Comparison of ENCODE assay signal across 26 cellular contexts in the genomic region with DNA sequence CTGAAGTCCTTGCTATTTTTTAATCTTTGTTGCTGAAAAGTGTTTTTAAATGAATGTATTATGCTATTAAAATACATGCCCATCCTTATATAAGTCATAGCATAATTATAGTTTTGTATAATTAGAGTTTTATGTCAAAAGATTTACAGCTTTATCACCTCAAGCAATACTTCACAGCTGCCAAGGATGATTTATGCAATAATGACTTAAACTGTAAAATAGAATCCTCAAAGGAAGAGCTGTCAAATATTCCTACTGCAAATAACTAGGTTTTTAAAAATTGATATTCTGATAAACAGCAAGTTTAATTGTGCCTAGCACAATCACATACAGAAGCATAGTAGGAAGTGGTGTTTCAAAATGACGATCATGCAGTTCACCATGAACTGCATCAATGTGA. TPM values are rescaled to one million over a fixed set of nuclear protein-coding genes. Genes with fewer than 3 reads are reported as not detected.
DNase-seq lines count a peak whose midpoint lies in the region; ATAC-seq, FAIRE-seq and TF ChIP-seq lines count a peak whose summit lies in the region.
"Had no signal": no experiment of that assay in that cellular context is flagged by ENCODE, and none has a peak within 500 bp of the region (broad histone marks: within the 10 kb centered on the region; RNA-seq: fewer than 3 reads in every experiment).

No MANE protein-coding gene starts in this region.

- H4K20me1 ChIP-seq in HepG2 (ENCODE audit: insufficient read depth, low read length): no peaks in the 10 kb centered on the region
- no peaks in the 10 kb centered on the region for H4K20me1 ChIP-seq in neural cell (ENCODE audit: insufficient read depth)
- no peaks in the 10 kb centered on the region for H4K20me1 ChIP-seq in SK-N-SH (ENCODE audit: insufficient read depth)
- H4K20me1 ChIP-seq: BLaER1 treated with 17β-estradiol and CSF1 and Interleukin-3, amounts not matched to agents 10 nM and 100 nM had no signal

- H3K36me3 ChIP-seq in HepG2 (replicated peaks in 1 of 2; ENCODE audit: control insufficient read depth in 1 of 2, insufficient read depth in 2 of 2, low read length in 2 of 2): no peaks in the 10 kb centered on the region
- no peaks in the 10 kb centered on the region for H3K36me3 ChIP-seq in right lobe of liver
- H3K36me3 ChIP-seq in SK-N-MC (ENCODE audit: insufficient read depth, low read length): no peaks in the 10 kb centered on the region
- no peaks in the 10 kb centered on the region for H3K36me3 ChIP-seq in neural cell (ENCODE audit: insufficient read depth, low read length)
- no peaks in the 10 kb centered on the region for H3K36me3 ChIP-seq in SK-N-SH (replicated peaks in 1 of 2; ENCODE audit: control insufficient read depth in 1 of 2, insufficient read depth in 2 of 2, low read length in 1 of 2)
- H3K36me3 ChIP-seq: BE2C; BLaER1 treated with 17β-estradiol and CSF1 and Interleukin-3, amounts not matched to agents 10 nM and 100 nM; HAP-1 had no signal

- ATAC-seq in HepG2: no peak
- ATAC-seq in right lobe of liver: no peak
- ATAC-seq: A549, GM23338 had no signal

- 0% methylated on average over 1 of the region's 1 CpG for WGBS in HepG2 (ENCODE audit: low lambda C conversion rate)
- 0% methylated on average over 1 of the region's 1 CpG for WGBS in right lobe of liver (ENCODE audit: insufficient coverage, low coverage, low lambda C conversion rate, missing lambda C conversion rate)
- 15% methylated on average over 1 of the region's 1 CpG for WGBS in SK-N-SH (ENCODE audit: low lambda C conversion rate)

- TF ChIP-seq POLR2A in HepG2 (IDR thresholded peaks at IDR 0.05; ENCODE audit: insufficient read depth in 1 of 2, low read depth in 2 of 2, low read length in 2 of 2) (no peak), right lobe of liver (IDR thresholded peaks at IDR 0.05) (no peak)

- H3K9ac ChIP-seq in HepG2 (ENCODE audit: insufficient read depth, low read depth, low read length): no peak overlapping the region
- H3K9ac ChIP-seq in SK-N-MC (ENCODE audit: insufficient read length): no peak overlapping the region
- no peak overlapping the region for H3K9ac ChIP-seq in neural cell (ENCODE audit: low read length)
- H3K9ac ChIP-seq in SK-N-SH: no peak overlapping the region
- H3K9ac ChIP-seq: BLaER1 treated with 17β-estradiol and CSF1 and Interleukin-3, amounts not matched to agents 10 nM and 100 nM had no signal

- no peaks in the 10 kb centered on the region for H3K9me3 ChIP-seq in HepG2 (ENCODE audit: low read length)
- H3K9me3 ChIP-seq in right lobe of liver: no peaks in the 10 kb centered on the region
- H3K9me3 ChIP-seq in SK-N-MC (ENCODE audit: low read depth, low read length): no peaks in the 10 kb centered on the region
- no peaks in the 10 kb centered on the region for H3K9me3 ChIP-seq in neural cell (ENCODE audit: low read length)
- H3K9me3 ChIP-seq in SK-N-SH: no peaks in the 10 kb centered on the region
- H3K9me3 ChIP-seq: A549; BE2C; BLaER1 treated with 17β-estradiol and CSF1 and Interleukin-3, amounts not matched to agents 10 nM and 100 nM; HAP-1 had no signal

- TF ChIP-seq RAD21 in HepG2 (CRISPR knock-in tag; IDR thresholded peaks at IDR 0.05): no peak
- TF ChIP-seq RAD21 in neural cell (conservative IDR thresholded peaks at IDR 0.05): no peak
- TF ChIP-seq RAD21 in SK-N-SH (IDR thresholded peaks at IDR 0.05; ENCODE audit: low read length): no peak

- H3F3A ChIP-seq in neural cell (ENCODE audit: insufficient read depth, low read length, poor library complexity, severe bottlenecking): no peaks in the 10 kb centered on the region
- H3F3A ChIP-seq in SK-N-SH (replicated peaks; ENCODE audit: insufficient read depth): no peaks in the 10 kb centered on the region

- H3K4me3 ChIP-seq in HepG2 (replicated peaks in 1 of 3; ENCODE audit: insufficient read depth in 1 of 3, low read depth in 2 of 3, low read length in 3 of 3) (no peak overlapping the region), right lobe of liver (no peak overlapping the region), SK-N-MC (0 out of 2 replicates have a peak overlapping the region, but pooled peaks have one; percentile 15), neural cell (ENCODE audit: low read length) (no peak overlapping the region), SK-N-SH (ENCODE audit: low read depth in 2 of 2, low read length in 1 of 2) (no peak overlapping the region)
- H3K4me3 ChIP-seq: A549; BLaER1 treated with 17β-estradiol and CSF1 and Interleukin-3, amounts not matched to agents 10 nM and 100 nM; GM23338; HAP-1 had no signal

- H2AFZ ChIP-seq in HepG2 (ENCODE audit: low read length) (no peak overlapping the region), neural cell (ENCODE audit: low read depth, low read length) (no peak overlapping the region), SK-N-SH (ENCODE audit: low read depth) (no peak overlapping the region)
- H2AFZ ChIP-seq: GM23338 had no signal

- CTCF ChIA-PET in HepG2 (lab: Yijun Ruan, JAX; ENCODE audit: low intra/inter-chr PET ratio, low total read pairs): no interaction called here
- CTCF ChIA-PET in SK-N-SH (lab: Yijun Ruan, JAX): no interaction called here

- no peaks in the 10 kb centered on the region for H3K9me2 ChIP-seq in neural cell (ENCODE audit: insufficient read depth, low read length)
- H3K9me2 ChIP-seq in SK-N-SH: no peaks in the 10 kb centered on the region

- POLR2A ChIA-PET in HepG2 (lab: Yijun Ruan, JAX) (no interaction called here), SK-N-SH (lab: Yijun Ruan, JAX) (no interaction called here)

- in situ Hi-C loops in HepG2 (cut with HindIII; ENCODE audit: extremely low pct_ligation_motif_present, low pct_unique_long_range_greater_than_20kb): no loop called here

- intact Hi-C loops in HepG2 (cut with micrococcal nuclease; ENCODE audit: unreplicated experiment): no loop called here
- intact Hi-C loops in right lobe of liver (cut with DNase I): no loop called here

- DNase-seq in HepG2 (ENCODE audit: low spot score) (no peak), right lobe of liver (no peak), SK-N-MC (ENCODE audit: low read depth, low spot score) (peak; percentile 35), SK-N-SH (no peak), OCI-M1 (lab: John Stamatoyannopoulos, UW) (no peak)
- DNase-seq: 8988T; ACHN; AML-193; BE2C; CD4-positive, alpha-beta T cell; CD8-positive, alpha-beta memory T cell; DMS 273 treated with DMSO at 0.1 percent for 48 hours; DMS79 treated with DMSO at 0.1 percent for 48 hours; GF-D8; HFFc6 had no signal

- TF ChIP-seq EP300 in HepG2 (IDR thresholded peaks at IDR 0.05; ENCODE audit: low read depth in 2 of 2, low read length in 2 of 2) (no peak), HepG2 (CRISPR knock-in tag; IDR thresholded peaks at IDR 0.05; ENCODE audit: borderline replicate concordance) (no peak), neural cell (conservative IDR thresholded peaks at IDR 0.05; ENCODE audit: poor library complexity, severe bottlenecking) (no peak), SK-N-SH (IDR thresholded peaks at IDR 0.05; ENCODE audit: borderline replicate concordance in 1 of 2, low read depth in 1 of 2, low read length in 1 of 2) (no peak)

- H3K4me1 ChIP-seq in HepG2 (ENCODE audit: insufficient read depth, low read length) (no peaks in the 10 kb centered on the region), right lobe of liver (no peaks in the 10 kb centered on the region), SK-N-SH (ENCODE audit: control insufficient read depth in 1 of 2, insufficient read depth in 2 of 2, low read depth in 1 of 2, low read length in 1 of 2) (no peaks in the 10 kb centered on the region; a peak in 1 of 4 replicates)
- H3K4me1 ChIP-seq: A549; BE2C; BLaER1 treated with 17β-estradiol and CSF1 and Interleukin-3, amounts not matched to agents 10 nM and 100 nM; HAP-1 had no signal

- no peak for TF ChIP-seq CTCF in HepG2 (CRISPR knock-in tag; IDR thresholded peaks at IDR 0.05)
- TF ChIP-seq CTCF in right lobe of liver (IDR thresholded peaks at IDR 0.05): no peak
- TF ChIP-seq CTCF in neural cell (IDR thresholded peaks at IDR 0.05; ENCODE audit: poor library complexity, severe bottlenecking): no peak
- TF ChIP-seq CTCF in SK-N-SH (IDR thresholded peaks at IDR 0.05): no peak

- no peaks in the 10 kb centered on the region for H3K27me3 ChIP-seq in HepG2 (ENCODE audit: control insufficient read depth in 1 of 2, insufficient read depth in 2 of 2, low read length in 2 of 2)
- H3K27me3 ChIP-seq in right lobe of liver: no peaks in the 10 kb centered on the region
- no peaks in the 10 kb centered on the region for H3K27me3 ChIP-seq in neural cell (ENCODE audit: insufficient read depth, low read depth, low read length)
- peaks cover 5% of the 10 kb centered on the region; the same call in 1 of the 2 replicates for H3K27me3 ChIP-seq in SK-N-SH (ENCODE audit: insufficient read depth)
- H3K27me3 ChIP-seq: BE2C; BLaER1 treated with 17β-estradiol and CSF1 and Interleukin-3, amounts not matched to agents 10 nM and 100 nM had no signal

- FAIRE-seq in HepG2 (lab: Jason Lieb, UNC): no peak
- FAIRE-seq: A549, D721Med, GM12891, GM18507, H54 had no signal

- H3K27ac ChIP-seq in HepG2 (ENCODE audit: extremely low read length, insufficient read depth, low read length) (no peak overlapping the region), right lobe of liver (no peak overlapping the region), SK-N-MC (0 out of 2 replicates have a peak overlapping the region, but pooled peaks have one; percentile 55), neural cell (ENCODE audit: low read length) (no peak overlapping the region), SK-N-SH (ENCODE audit: low read depth in 2 of 2, low read length in 1 of 2) (no peak overlapping the region)
- H3K27ac ChIP-seq: A549; BLaER1 treated with 17β-estradiol and CSF1 and Interleukin-3, amounts not matched to agents 10 nM and 100 nM had no signal

- H3K79me2 ChIP-seq in HepG2 (ENCODE audit: insufficient read depth, low read length) (no peaks in the 10 kb centered on the region), neural cell (replicated peaks; ENCODE audit: insufficient read depth, low read length) (peaks cover 14% of the 10 kb centered on the region), SK-N-SH (ENCODE audit: insufficient read depth) (no peaks in the 10 kb centered on the region)

- no peak overlapping the region for H3K4me2 ChIP-seq in HepG2 (ENCODE audit: low read depth, low read length)
- no peak overlapping the region for H3K4me2 ChIP-seq in neural cell (ENCODE audit: low read length)
- no peak overlapping the region for H3K4me2 ChIP-seq in SK-N-SH
- H3K4me2 ChIP-seq: A549; BLaER1 treated with 17β-estradiol and CSF1 and Interleukin-3, amounts not matched to agents 10 nM and 100 nM; GM23338 had no signal

- no TSS peak for BruUV-seq in HepG2 (replicated peaks; lab: Mats Ljungman, UMichigan)

RNA-seq across cellular contexts. Expression of a gene that starts 5.2 kb away (rescaled TPM):
- total RNA-seq in HepG2 (2016; rRNA removed; fragmentation: Illumina TruSeq; extraction: Trizol) (not detected in 2 replicates), right lobe of liver (1 to 10 TPM in 1 of 6 experiments, under 1 TPM in 5; 0.19 to 1.0 (median 0.39) TPM)
- total RNA-seq in HepG2 (2016; cell fraction: cytosol; rRNA removed; fragmentation: Illumina TruSeq; extraction: Trizol; ENCODE audit: low read depth): not detected in 2 replicates
- total RNA-seq in HepG2 (2016; cell fraction: insoluble cytoplasmic fraction; rRNA removed; fragmentation: Illumina TruSeq; extraction: Trizol): not detected in 2 replicates
- total RNA-seq in HepG2 (2016; cell fraction: membrane; rRNA removed; fragmentation: Illumina TruSeq; extraction: Trizol): not detected in 2 replicates
- not detected in 2 replicates for total RNA-seq in HepG2 (2016; cell fraction: nucleus; rRNA removed; fragmentation: Illumina TruSeq; extraction: Trizol)
- polyA plus RNA-seq in HepG2 (2011; rRNA removed) (not detected in 2 replicates), neural cell (5.4 and 6.3 TPM in 2 replicates), SK-N-SH (2012; rRNA removed) (not detected in 2 replicates)
- not detected in 2 replicates for polyA plus RNA-seq in HepG2 (2011; cell fraction: cytosol; rRNA removed)
- not detected in 2 replicates for polyA plus RNA-seq in HepG2 (2011; cell fraction: nucleus; rRNA removed)
- polyA plus RNA-seq in HepG2 (2012): not detected in 2 replicates
- polyA plus RNA-seq in HepG2 (2016; cell fraction: cytosol; fragmentation: Illumina TruSeq; extraction: Trizol; ENCODE audit: low read depth): not detected in 2 replicates
- polyA plus RNA-seq in HepG2 (2016; cell fraction: insoluble cytoplasmic fraction; fragmentation: Illumina TruSeq; extraction: Trizol; ENCODE audit: low read depth): not detected in 2 replicates
- polyA plus RNA-seq in HepG2 (2016; cell fraction: membrane; fragmentation: Illumina TruSeq; extraction: Trizol; ENCODE audit: low read depth): not detected in 2 replicates
- not detected in 2 replicates for polyA plus RNA-seq in HepG2 (2016; cell fraction: nucleus; fragmentation: Illumina TruSeq; extraction: Trizol; ENCODE audit: insufficient read depth, low read depth)
- polyA minus RNA-seq in HepG2 (2011; rRNA and poly(A)+ RNA removed; ENCODE audit: low replicate concordance): not detected in 2 replicates
- not detected in 2 replicates for polyA minus RNA-seq in HepG2 (2011; cell fraction: cytosol; rRNA and poly(A)+ RNA removed)
- not detected in 2 replicates for polyA minus RNA-seq in HepG2 (2011; cell fraction: nucleus; rRNA and poly(A)+ RNA removed)
- polyA minus RNA-seq in neural cell: 69.6 and 84.2 TPM in 2 replicates
- not detected in 2 replicates for polyA plus RNA-seq in SK-N-SH (2012; cell fraction: cytosol; rRNA removed)
- not detected in 2 replicates for polyA plus RNA-seq in SK-N-SH (2012; cell fraction: nucleus; rRNA removed)
- total RNA-seq: CD4-positive, alpha-beta T cell; CD8-positive, alpha-beta memory T cell; Daoy; HFFc6 had no signal
- polyA plus RNA-seq: A549; CD14-positive monocyte; CD8-positive, alpha-beta memory T cell had no signal
